Comparison of ENCODE assay signal across 8 cellular contexts in the genomic region with DNA sequence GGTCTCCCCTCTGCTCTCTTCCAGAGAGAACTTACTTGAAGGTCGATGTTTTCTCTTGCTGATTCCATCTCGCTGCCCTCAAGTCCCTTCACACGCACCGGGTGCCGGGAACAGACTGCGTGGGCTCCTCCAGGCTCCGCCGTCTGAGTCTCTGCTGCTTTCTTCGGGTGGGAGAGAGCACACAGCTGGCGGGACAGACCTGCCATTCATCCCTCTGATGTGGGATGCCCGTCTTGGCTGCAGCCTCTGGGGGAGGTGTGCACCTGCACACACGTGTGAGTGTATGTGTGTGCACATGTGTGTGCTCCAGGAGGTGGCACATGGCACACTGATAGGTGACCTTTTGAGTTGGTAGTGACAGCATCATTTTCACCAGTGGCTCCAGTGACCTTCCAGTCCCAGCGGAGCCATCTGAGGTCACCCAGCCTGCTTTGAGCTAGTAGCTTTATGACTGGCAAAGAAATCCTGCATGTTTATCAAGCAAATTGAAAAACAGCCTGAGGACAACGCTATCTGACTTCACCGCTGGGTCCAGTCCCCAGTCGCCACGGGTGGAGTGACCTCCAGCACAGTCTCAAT. TPM values are rescaled to one million over a fixed set of nuclear protein-coding genes. Genes with fewer than 3 reads are reported as not detected.
DNase-seq lines count a peak whose midpoint lies in the region; ATAC-seq and TF ChIP-seq lines count a peak whose summit lies in the region.

TSS of gene NINJ2 (minus strand) at position 153 of the 579 bp plus-strand sequence. CDS start at position 68, 85 bp downstream.

- no peaks in the 10 kb centered on the region for H3K36me3 ChIP-seq in right lobe of liver
- no peaks in the 10 kb centered on the region for H3K36me3 ChIP-seq in WERI-Rb-1

- no peak for TF ChIP-seq CTCF in astrocyte of the spinal cord (IDR thresholded peaks at IDR 0.05; ENCODE audit: low read depth, low read length)
- TF ChIP-seq CTCF in right lobe of liver (IDR thresholded peaks at IDR 0.05) = no peak
- no peak for TF ChIP-seq CTCF in subcutaneous adipose tissue (IDR thresholded peaks at IDR 0.05; ENCODE audit: low read depth)
- no peak for TF ChIP-seq CTCF in WERI-Rb-1 (IDR thresholded peaks at IDR 0.05; ENCODE audit: low read depth, low read length)

- no peaks in the 10 kb centered on the region for H3K9me3 ChIP-seq in right lobe of liver
- no peaks in the 10 kb centered on the region for H3K9me3 ChIP-seq in WERI-Rb-1 (ENCODE audit: severe bottlenecking)

- ATAC-seq in right lobe of liver (peak; percentile 68 to 71 (median 70)), GM21529 (IDR thresholded peaks at IDR 0.05; ENCODE audit: unreplicated experiment) (no peak)

- intact Hi-C loops in right lobe of liver (cut with DNase I) = loop anchor here in 1 of 2 donors (10.0 kb wide), 1 partner anchor 71 kb away; no protein-coding TSS in a partner anchor

- H3K27ac ChIP-seq in right lobe of liver (peak within 1 kb of the TSS in 1 of 3 donors; percentile 11), WERI-Rb-1 (no peak within 1 kb of the TSS)

- in situ Hi-C loops in astrocyte of the spinal cord (cut with HindIII; ENCODE audit: low sequenced_read_pairs) = no loop called here

- no peak for TF ChIP-seq POLR2A in right lobe of liver (IDR thresholded peaks at IDR 0.05)

- DNase-seq in activated CD4-positive, alpha-beta T cell treated with anti-CD3 and anti-CD28 coated beads for 48 hours = peak; percentile 36
- no peak for DNase-seq in activated CD4-positive, alpha-beta T cell treated with anti-CD3 and anti-CD28 coated beads, Interleukin-2, amount 50 U/mL, for 4 hours
- no peak for DNase-seq in astrocyte of the spinal cord (ENCODE audit: low read depth, low spot score)
- no peak for DNase-seq in right lobe of liver
- no peak for DNase-seq in SHP77 treated with DMSO at 0.1 percent for 48 hours (lab: John Stamatoyannopoulos, UW)
- no peak for DNase-seq in WERI-Rb-1

- H3K27me3 ChIP-seq in right lobe of liver = no peaks in the 10 kb centered on the region
- no peaks in the 10 kb centered on the region for H3K27me3 ChIP-seq in WERI-Rb-1 (ENCODE audit: insufficient read depth, low read depth, severe bottlenecking)

- H3K4me3 ChIP-seq in astrocyte of the spinal cord (ENCODE audit: low read depth, low read length) = peak within 1 kb of the TSS; percentile 15
- H3K4me3 ChIP-seq in right lobe of liver = no peak within 1 kb of the TSS
- H3K4me3 ChIP-seq in WERI-Rb-1 (ENCODE audit: low read depth, low read length) = no peak within 1 kb of the TSS

- peaks cover 0 to 21% (median 1%) of the 10 kb centered on the region in 4 donors for H3K4me1 ChIP-seq in right lobe of liver

- WGBS in right lobe of liver (ENCODE audit: insufficient coverage, low coverage, low lambda C conversion rate, missing lambda C conversion rate) = 49% methylated on average over 8 of the region's 17 CpGs

RNA-seq across cellular contexts. Expression of gene NINJ2, which starts in this region (rescaled TPM):
- total RNA-seq in right lobe of liver = 10 to 100 TPM in 3 of 6 experiments, 1 to 10 TPM in 3; 6.4 to 17.7 (median 12.5) TPM
- total RNA-seq in subcutaneous adipose tissue = 10 to 100 TPM in 3 of 4 donors, 1 to 10 TPM in 1; 9.4 to 54.3 (median 19.0) TPM
